Comparison of ENCODE assay signal across 17 cellular contexts in genomic region chr1:172708452-172708851, GRCh38. TPM values are rescaled to one million over a fixed set of nuclear protein-coding genes. Genes with fewer than 3 reads are reported as not detected.
A peak's percentile ranks its signal among the peaks of the same experiment; 100 is the strongest.
DNase-seq lines count a peak whose midpoint lies in the region; ATAC-seq lines count a peak whose summit lies in the region.
"Had no signal": no experiment of that assay in that cellular context is flagged by ENCODE, and none has a peak within 500 bp of the region (broad histone marks: within the 10 kb centered on the region; RNA-seq: fewer than 3 reads in every experiment).

No MANE protein-coding gene starts in this region.

- H3K27me3 Mint-ChIP-seq in immature natural killer cell (ENCODE audit: low read depth in 3 of 3), result peaks cover 0 to 6% (median 5%) of the 10 kb centered on the region in 3 donors

- ATAC-seq in GM19467 (IDR thresholded peaks at IDR 0.05; ENCODE audit: unreplicated experiment), result no peak
- no peak for ATAC-seq in HG03108 (IDR thresholded peaks at IDR 0.05; ENCODE audit: unreplicated experiment)
- ATAC-seq: HCT116, left lobe of liver, right cardiac atrium had no signal

- peaks cover 3 to 7% (median 5%) of the 10 kb centered on the region in 3 donors for H3K36me3 Mint-ChIP-seq in immature natural killer cell
- H3K36me3 Mint-ChIP-seq: naive B cell had no signal

- peak overlapping the region; percentile 55 to 82 (median 72) for H3K27ac Mint-ChIP-seq in immature natural killer cell
- H3K27ac Mint-ChIP-seq: naive B cell had no signal

- no peaks in the 10 kb centered on the region for H3K9me3 Mint-ChIP-seq in immature natural killer cell
- H3K9me3 Mint-ChIP-seq: naive B cell had no signal

- DNase-seq in DMS53 (lab: John Stamatoyannopoulos, UW), result peak; percentile 60
- peak; percentile 4 for DNase-seq in NCI-H510A (lab: John Stamatoyannopoulos, UW)
- DNase-seq in activated CD8-positive, alpha-beta memory T cell treated with anti-CD3 and anti-CD28 coated beads, Interleukin-2, amount 50 U/mL, for 4 hours, result peak; percentile 41
- peak; percentile 47 to 61 (median 53) for DNase-seq in immature natural killer cell
- no peak for DNase-seq in T-helper 9 cell
- DNase-seq in NCI-H2171 (lab: John Stamatoyannopoulos, UW), result no peak
- DNase-seq: C1 segment of cervical spinal cord, GDM1, head of caudate nucleus, naive B cell, NCI-H226, Peyer's patch, right cardiac atrium had no signal

- H3K4me3 Mint-ChIP-seq in immature natural killer cell, result peak overlapping the region; percentile 28 to 67 (median 48)
- H3K4me3 Mint-ChIP-seq: naive B cell had no signal

- peaks cover 4 to 19% of the 10 kb centered on the region in 2 donors for H3K4me1 Mint-ChIP-seq in immature natural killer cell

RNA-seq across cellular contexts. Expression of gene FASLG, which starts 49.5 kb away (rescaled TPM):
- polyA plus RNA-seq in immature natural killer cell, result 10 to 100 TPM; 20.7 to 60.6 (median 40.2) TPM

Comparison
In these comparisons a context has a peak if more than half of its experiments do, and no peak if none do; other contexts are left out.
1. DNase-seq: peak in DMS53 (single experiment), NCI-H510A (single experiment), activated CD8-positive, alpha-beta memory T cell treated with anti-CD3 and anti-CD28 coated beads, Interleukin-2, amount 50 U/mL, for 4 hours (single experiment) and immature natural killer cell (3 of 3); none in T-helper 9 cell (single experiment) and NCI-H2171 (single experiment).